Comparison of ENCODE assay signal across 12 cellular contexts in genomic region chr15:93089855-93090305, GRCh38. TPM values are rescaled to one million over a fixed set of nuclear protein-coding genes. Genes with fewer than 3 reads are reported as not detected.
DNase-seq lines count a peak whose midpoint lies in the region; ATAC-seq, FAIRE-seq and TF ChIP-seq lines count a peak whose summit lies in the region.
"Had no signal": no experiment of that assay in that cellular context is flagged by ENCODE, and none has a peak within 500 bp of the region (broad histone marks: within the 10 kb centered on the region; RNA-seq: fewer than 3 reads in every experiment).

No MANE protein-coding gene starts in this region.

- TF ChIP-seq CTCF in CD4-positive, alpha-beta T cell (IDR thresholded peaks at IDR 0.05): no peak
- TF ChIP-seq CTCF in Peyer's patch (IDR thresholded peaks at IDR 0.05) (no peak), pancreas (IDR thresholded peaks at IDR 0.05) (no peak)

- H3K9me3 ChIP-seq in CD4-positive, alpha-beta T cell (ENCODE audit: control insufficient read depth, low read length): no peaks in the 10 kb centered on the region
- H3K9me3 ChIP-seq in Peyer's patch: no peaks in the 10 kb centered on the region
- H3K9me3 ChIP-seq in pancreas: no peaks in the 10 kb centered on the region

- no peaks in the 10 kb centered on the region for H3K36me3 ChIP-seq in Peyer's patch
- no peaks in the 10 kb centered on the region for H3K36me3 ChIP-seq in pancreas
- H3K36me3 ChIP-seq: HAP-1 had no signal

- peaks cover 0 to 16% (median 10%) of the 10 kb centered on the region in 4 donors for H3K4me1 ChIP-seq in Peyer's patch
- peaks cover 0 to 5% (median 0%) of the 10 kb centered on the region in 3 donors for H3K4me1 ChIP-seq in pancreas
- H3K4me1 ChIP-seq: HAP-1 had no signal

- no peak overlapping the region for H3K27ac ChIP-seq in CD4-positive, alpha-beta T cell (ENCODE audit: low read depth, low read length)
- H3K27ac ChIP-seq in Peyer's patch: peak overlapping the region in 1 of 4 donors; percentile 48
- no peak overlapping the region for H3K27ac ChIP-seq in pancreas

- TF ChIP-seq POLR2A in Peyer's patch (IDR thresholded peaks at IDR 0.05): no peak

- H3K4me3 ChIP-seq in Peyer's patch (peak overlapping the region in 3 of 4 donors; percentile 20 to 60 (median 41)), pancreas (peak overlapping the region in 3 of 4 donors; percentile 18 to 63 (median 58))

- H3K36me3 Mint-ChIP-seq in CD4-positive, alpha-beta T cell (ENCODE audit: low read depth): no peaks in the 10 kb centered on the region

- peak overlapping the region; percentile 75 for H3K4me3 Mint-ChIP-seq in CD4-positive, alpha-beta T cell

- H3K27me3 Mint-ChIP-seq in CD4-positive, alpha-beta T cell: peaks cover 61% of the 10 kb centered on the region

- H3K9me3 Mint-ChIP-seq in CD4-positive, alpha-beta T cell: no peaks in the 10 kb centered on the region

- peaks cover 18% of the 10 kb centered on the region for H3K4me1 Mint-ChIP-seq in CD4-positive, alpha-beta T cell (ENCODE audit: low read depth)

- no peak for DNase-seq in CD4-positive, alpha-beta T cell
- DNase-seq in Peyer's patch (no peak), left cardiac atrium (no peak), pancreas (no peak), dermis blood vessel endothelial cell (no peak), SKM-1 treated with dmso at 0.1 percent for 144 hours (lab: John Stamatoyannopoulos, UW; ENCODE audit: unreplicated experiment) (no peak)
- no peak for DNase-seq in stimulated activated CD4-positive, alpha-beta T cell treated with anti-CD3 and anti-CD28 coated beads, Interleukin-1b, Interleukin-23, amount 100 ng/mL, for 48 hours
- DNase-seq: activated CD8-positive, alpha-beta memory T cell treated with anti-CD3 and anti-CD28 coated beads, Interleukin-2, amount 50 U/mL, for 4 hours had no signal

- intact Hi-C loops in CD4-positive, alpha-beta T cell (cut with DNase I, micrococcal nuclease): loop anchor here (2.0 to 5.0 kb wide), 2 partner anchors 1032 to 1235 kb away; no protein-coding TSS in a partner anchor
- intact Hi-C loops in left cardiac atrium (cut with DNase I) (loop anchor here (5.0 kb wide), 3 partner anchors 58 to 527 kb away; no protein-coding TSS in a partner anchor), pancreas (cut with DNase I) (no loop called here)

- POLR2A ChIA-PET in CD4-positive, alpha-beta T cell (lab: Charles Lee): no interaction called here

- no peak overlapping the region for H3K27ac Mint-ChIP-seq in CD4-positive, alpha-beta T cell

- CTCF ChIA-PET in CD4-positive, alpha-beta T cell (lab: Charles Lee): no interaction called here

- no peak for FAIRE-seq in pancreas (lab: Jason Lieb, UNC)
- FAIRE-seq: islet of Langerhans had no signal

- H3K27me3 ChIP-seq in CD4-positive, alpha-beta T cell (ENCODE audit: control insufficient read depth, insufficient read depth, low read length): peaks cover 68% of the 10 kb centered on the region
- peaks cover 0 to 3% of the 10 kb centered on the region in 2 donors for H3K27me3 ChIP-seq in Peyer's patch
- peaks cover 0 to 5% (median 0%) of the 10 kb centered on the region in 4 donors for H3K27me3 ChIP-seq in pancreas

- ATAC-seq in CD4-positive, alpha-beta T cell (ENCODE audit: poor library complexity): no peak
- ATAC-seq in left cardiac atrium (peak; percentile 33 to 46), pancreas (peak in 1 of 4 donors; percentile 7), HG02610 (IDR thresholded peaks at IDR 0.05; ENCODE audit: unreplicated experiment) (no peak)

- WGBS in pancreas, 2 donors: 20 to 22% methylated on average over 20 of the region's 20 CpGs

RNA-seq across cellular contexts. Expression of gene RGMA, which starts 0.9 kb away (rescaled TPM):
- not detected for total RNA-seq in CD4-positive, alpha-beta T cell
- total RNA-seq in Peyer's patch (10 to 100 TPM in 2 of 4 donors, 1 to 10 TPM in 2; 1.8 to 18.8 (median 9.3) TPM), left cardiac atrium (10 to 100 TPM; 10.2 to 18.4 TPM), pancreas (10 to 100 TPM in 2 of 6 donors, 1 to 10 TPM in 4; 3.7 to 14.3 (median 8.0) TPM), dermis blood vessel endothelial cell (0.34 and 0.47 TPM in 2 replicates)
- polyA plus RNA-seq in pancreas: 1 to 10 TPM; 6.0 to 6.3 TPM
- total RNA-seq: HT1080 had no signal

Comparison
In these comparisons a context has a peak if more than half of its experiments do, and no peak if none do; other contexts are left out.
1. ATAC-seq: peak in left cardiac atrium (2 of 2); none in CD4-positive, alpha-beta T cell (single experiment) and HG02610 (single experiment).
2. intact Hi-C loops: an anchor here in CD4-positive, alpha-beta T cell (2.0 to 5.0 kb wide) and left cardiac atrium (5.0 kb wide); none called in pancreas.